1 cellular context compared by ENCODE assay signal in the genomic region with DNA sequence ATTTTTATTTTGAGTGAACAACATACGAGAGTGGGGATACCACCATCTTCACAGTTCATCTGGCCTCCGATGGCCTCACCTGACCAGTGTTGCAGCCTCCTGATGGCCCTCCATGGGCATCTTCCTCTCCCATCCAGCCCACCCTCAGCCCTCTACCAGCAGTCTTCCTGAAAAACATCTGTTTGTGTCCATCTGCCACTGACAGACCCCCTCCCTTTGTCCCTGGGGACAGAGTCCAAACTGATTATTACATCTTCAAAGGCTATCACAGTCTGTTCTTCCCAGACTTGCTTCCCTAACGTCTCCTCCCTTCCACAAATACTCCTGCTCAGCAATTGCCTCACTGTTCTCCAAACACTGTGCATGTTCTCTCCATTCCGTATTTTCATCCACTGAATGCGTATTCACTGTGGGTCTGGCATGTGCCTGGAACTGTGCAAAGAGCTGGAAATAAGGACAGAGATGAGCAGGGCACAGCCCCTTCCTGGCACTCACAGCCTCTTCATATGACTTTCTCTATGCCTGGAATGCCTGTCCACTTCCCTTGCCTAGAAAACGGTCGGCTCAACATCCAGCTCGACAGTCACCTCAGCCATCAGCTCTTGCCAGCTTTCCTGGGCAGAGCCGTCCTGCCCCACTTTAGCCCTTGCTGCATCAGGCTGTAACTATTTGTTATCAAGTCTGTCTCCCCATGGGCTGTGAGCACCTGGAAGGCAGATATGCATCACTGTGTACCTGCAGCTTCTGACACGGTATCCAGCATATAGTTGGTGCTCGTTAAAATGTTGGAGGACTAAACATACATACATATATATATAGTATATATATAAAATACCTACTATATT.
TF ChIP-seq lines count a peak whose summit lies in the region.

No MANE protein-coding gene starts in this region.

TF ChIP-seq in HepG2, 621 proteins besides CTCF, POLR2A, EP300 and RAD21:
- TF ChIP-seq HNF4A (CRISPR knock-in tag; IDR thresholded peaks at IDR 0.05) (peak; percentile 20; the same call in 1 of the 2 replicates), ZNF331 (CRISPR knock-in tag; IDR thresholded peaks at IDR 0.05) (no peak)
